1 cellular context compared by ENCODE assay signal in the genomic region with DNA sequence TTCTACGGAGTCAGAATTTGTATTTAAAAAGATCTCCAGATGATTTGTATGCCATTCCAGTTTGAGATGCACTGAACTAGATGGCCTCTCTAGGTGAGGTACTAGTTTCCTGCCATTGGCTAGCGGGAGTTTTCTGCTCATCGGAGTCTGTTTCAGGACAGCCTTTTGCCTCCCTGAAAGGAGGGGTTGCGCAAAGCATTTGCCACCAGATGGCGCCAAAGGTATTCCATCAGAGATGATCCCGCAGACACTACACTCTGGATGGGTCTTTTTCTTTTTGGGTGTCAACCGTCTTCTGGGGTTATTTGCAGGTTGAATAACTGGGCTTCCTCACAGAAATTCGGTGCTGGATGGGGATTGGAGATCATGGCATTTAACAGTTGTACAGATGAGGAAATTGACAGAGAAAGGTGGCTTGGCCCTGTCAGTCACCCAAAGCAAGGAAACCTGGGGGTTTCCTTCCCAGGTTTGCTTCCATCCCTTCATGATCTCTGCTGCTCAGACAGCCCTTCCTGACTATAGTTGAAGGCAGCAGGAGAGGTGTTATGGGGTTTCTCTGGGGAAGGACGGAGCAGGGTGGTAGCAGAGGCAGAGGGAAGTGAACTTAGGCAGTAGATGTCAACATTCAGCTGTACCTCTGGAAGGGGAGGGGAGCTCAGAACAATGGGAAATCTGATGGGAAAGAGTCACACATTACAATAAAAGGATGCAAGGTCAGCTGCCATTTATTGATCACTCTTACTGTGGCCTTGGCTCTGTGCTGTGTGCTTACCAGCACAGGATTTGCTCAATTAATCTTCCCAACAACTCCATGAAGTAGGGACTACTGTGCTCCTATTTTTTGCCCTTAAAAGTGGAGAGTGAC.
A peak's percentile ranks its signal among the peaks of the same experiment; 100 is the strongest.
TF ChIP-seq lines count a peak whose summit lies in the region.

No MANE protein-coding gene starts in this region.

TF ChIP-seq in HepG2, 621 proteins besides CTCF, POLR2A, EP300 and RAD21 (continued from another document and continues in another):
- TF ChIP-seq, protein P1, sequence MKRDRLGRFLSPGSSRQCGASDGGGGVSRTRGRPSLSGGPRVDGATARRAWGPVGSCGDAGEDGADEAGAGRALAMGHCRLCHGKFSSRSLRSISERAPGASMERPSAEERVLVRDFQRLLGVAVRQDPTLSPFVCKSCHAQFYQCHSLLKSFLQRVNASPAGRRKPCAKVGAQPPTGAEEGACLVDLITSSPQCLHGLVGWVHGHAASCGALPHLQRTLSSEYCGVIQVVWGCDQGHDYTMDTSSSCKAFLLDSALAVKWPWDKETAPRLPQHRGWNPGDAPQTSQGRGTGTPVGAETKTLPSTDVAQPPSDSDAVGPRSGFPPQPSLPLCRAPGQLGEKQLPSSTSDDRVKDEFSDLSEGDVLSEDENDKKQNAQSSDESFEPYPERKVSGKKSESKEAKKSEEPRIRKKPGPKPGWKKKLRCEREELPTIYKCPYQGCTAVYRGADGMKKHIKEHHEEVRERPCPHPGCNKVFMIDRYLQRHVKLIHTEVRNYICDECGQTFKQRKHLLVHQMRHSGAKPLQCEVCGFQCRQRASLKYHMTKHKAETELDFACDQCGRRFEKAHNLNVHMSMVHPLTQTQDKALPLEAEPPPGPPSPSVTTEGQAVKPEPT (CRISPR knock-in tag; IDR thresholded peaks at IDR 0.05; ENCODE audit: low read depth) = no peak
- TF ChIP-seq ZNF10 (CRISPR knock-in tag; IDR thresholded peaks at IDR 0.05; ENCODE audit: borderline replicate concordance, low read depth) = no peak
- TF ChIP-seq NR2C2 (CRISPR knock-in tag; IDR thresholded peaks at IDR 0.05; ENCODE audit: borderline replicate concordance) = no peak
- no peak for TF ChIP-seq ZBTB21 (CRISPR knock-in tag; IDR thresholded peaks at IDR 0.05)
- no peak for TF ChIP-seq FOXJ3 (CRISPR knock-in tag; IDR thresholded peaks at IDR 0.05; ENCODE audit: borderline replicate concordance)
- TF ChIP-seq CBFB (CRISPR knock-in tag; IDR thresholded peaks at IDR 0.05) = no peak
- TF ChIP-seq ZNF264 (CRISPR knock-in tag; IDR thresholded peaks at IDR 0.05) = no peak
- TF ChIP-seq ZNF790 (CRISPR knock-in tag; IDR thresholded peaks at IDR 0.05; ENCODE audit: borderline replicate concordance) = no peak
- TF ChIP-seq, protein P2, sequence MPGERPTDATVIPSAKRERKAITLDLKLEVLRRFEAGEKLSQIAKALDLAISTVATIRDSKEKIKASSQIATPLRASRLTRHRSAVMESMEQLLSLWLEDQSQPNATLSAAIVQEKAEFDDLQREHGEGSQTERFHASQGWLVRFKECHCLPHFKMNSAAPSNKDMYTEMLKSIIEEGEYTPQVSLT (CRISPR knock-in tag; IDR thresholded peaks at IDR 0.05; ENCODE audit: borderline replicate concordance, low read depth) = no peak
- TF ChIP-seq ZNF747 (CRISPR knock-in tag; IDR thresholded peaks at IDR 0.05; ENCODE audit: borderline replicate concordance) = 0 out of 2 replicates have a peak, but pooled peaks have one; percentile 38
- 0 out of 2 replicates have a peak, but pooled peaks have one; percentile 20 for TF ChIP-seq TBX2 (CRISPR knock-in tag; IDR thresholded peaks at IDR 0.05; ENCODE audit: borderline replicate concordance)
- TF ChIP-seq TBP (CRISPR knock-in tag; IDR thresholded peaks at IDR 0.05) = no peak
- no peak for TF ChIP-seq ZBTB1 (CRISPR knock-in tag; IDR thresholded peaks at IDR 0.05; ENCODE audit: borderline replicate concordance)
- no peak for TF ChIP-seq SSRP1 (CRISPR knock-in tag; IDR thresholded peaks at IDR 0.05)
- no peak for TF ChIP-seq ZNF83 (CRISPR knock-in tag; IDR thresholded peaks at IDR 0.05; ENCODE audit: borderline replicate concordance)
- no peak for TF ChIP-seq ATM (IDR thresholded peaks at IDR 0.05; ENCODE audit: borderline replicate concordance)
- TF ChIP-seq EEA1 (CRISPR knock-in tag; IDR thresholded peaks at IDR 0.05; ENCODE audit: borderline replicate concordance) = no peak
- TF ChIP-seq, protein P3, sequence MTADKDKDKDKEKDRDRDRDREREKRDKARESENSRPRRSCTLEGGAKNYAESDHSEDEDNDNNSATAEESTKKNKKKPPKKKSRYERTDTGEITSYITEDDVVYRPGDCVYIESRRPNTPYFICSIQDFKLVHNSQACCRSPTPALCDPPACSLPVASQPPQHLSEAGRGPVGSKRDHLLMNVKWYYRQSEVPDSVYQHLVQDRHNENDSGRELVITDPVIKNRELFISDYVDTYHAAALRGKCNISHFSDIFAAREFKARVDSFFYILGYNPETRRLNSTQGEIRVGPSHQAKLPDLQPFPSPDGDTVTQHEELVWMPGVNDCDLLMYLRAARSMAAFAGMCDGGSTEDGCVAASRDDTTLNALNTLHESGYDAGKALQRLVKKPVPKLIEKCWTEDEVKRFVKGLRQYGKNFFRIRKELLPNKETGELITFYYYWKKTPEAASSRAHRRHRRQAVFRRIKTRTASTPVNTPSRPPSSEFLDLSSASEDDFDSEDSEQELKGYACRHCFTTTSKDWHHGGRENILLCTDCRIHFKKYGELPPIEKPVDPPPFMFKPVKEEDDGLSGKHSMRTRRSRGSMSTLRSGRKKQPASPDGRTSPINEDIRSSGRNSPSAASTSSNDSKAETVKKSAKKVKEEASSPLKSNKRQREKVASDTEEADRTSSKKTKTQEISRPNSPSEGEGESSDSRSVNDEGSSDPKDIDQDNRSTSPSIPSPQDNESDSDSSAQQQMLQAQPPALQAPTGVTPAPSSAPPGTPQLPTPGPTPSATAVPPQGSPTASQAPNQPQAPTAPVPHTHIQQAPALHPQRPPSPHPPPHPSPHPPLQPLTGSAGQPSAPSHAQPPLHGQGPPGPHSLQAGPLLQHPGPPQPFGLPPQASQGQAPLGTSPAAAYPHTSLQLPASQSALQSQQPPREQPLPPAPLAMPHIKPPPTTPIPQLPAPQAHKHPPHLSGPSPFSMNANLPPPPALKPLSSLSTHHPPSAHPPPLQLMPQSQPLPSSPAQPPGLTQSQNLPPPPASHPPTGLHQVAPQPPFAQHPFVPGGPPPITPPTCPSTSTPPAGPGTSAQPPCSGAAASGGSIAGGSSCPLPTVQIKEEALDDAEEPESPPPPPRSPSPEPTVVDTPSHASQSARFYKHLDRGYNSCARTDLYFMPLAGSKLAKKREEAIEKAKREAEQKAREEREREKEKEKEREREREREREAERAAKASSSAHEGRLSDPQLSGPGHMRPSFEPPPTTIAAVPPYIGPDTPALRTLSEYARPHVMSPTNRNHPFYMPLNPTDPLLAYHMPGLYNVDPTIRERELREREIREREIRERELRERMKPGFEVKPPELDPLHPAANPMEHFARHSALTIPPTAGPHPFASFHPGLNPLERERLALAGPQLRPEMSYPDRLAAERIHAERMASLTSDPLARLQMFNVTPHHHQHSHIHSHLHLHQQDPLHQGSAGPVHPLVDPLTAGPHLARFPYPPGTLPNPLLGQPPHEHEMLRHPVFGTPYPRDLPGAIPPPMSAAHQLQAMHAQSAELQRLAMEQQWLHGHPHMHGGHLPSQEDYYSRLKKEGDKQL (CRISPR knock-in tag; IDR thresholded peaks at IDR 0.05; ENCODE audit: low read depth) = no peak
- no peak for TF ChIP-seq MBD4 (IDR thresholded peaks at IDR 0.05; ENCODE audit: borderline replicate concordance, low read length)
- TF ChIP-seq, protein P4, sequence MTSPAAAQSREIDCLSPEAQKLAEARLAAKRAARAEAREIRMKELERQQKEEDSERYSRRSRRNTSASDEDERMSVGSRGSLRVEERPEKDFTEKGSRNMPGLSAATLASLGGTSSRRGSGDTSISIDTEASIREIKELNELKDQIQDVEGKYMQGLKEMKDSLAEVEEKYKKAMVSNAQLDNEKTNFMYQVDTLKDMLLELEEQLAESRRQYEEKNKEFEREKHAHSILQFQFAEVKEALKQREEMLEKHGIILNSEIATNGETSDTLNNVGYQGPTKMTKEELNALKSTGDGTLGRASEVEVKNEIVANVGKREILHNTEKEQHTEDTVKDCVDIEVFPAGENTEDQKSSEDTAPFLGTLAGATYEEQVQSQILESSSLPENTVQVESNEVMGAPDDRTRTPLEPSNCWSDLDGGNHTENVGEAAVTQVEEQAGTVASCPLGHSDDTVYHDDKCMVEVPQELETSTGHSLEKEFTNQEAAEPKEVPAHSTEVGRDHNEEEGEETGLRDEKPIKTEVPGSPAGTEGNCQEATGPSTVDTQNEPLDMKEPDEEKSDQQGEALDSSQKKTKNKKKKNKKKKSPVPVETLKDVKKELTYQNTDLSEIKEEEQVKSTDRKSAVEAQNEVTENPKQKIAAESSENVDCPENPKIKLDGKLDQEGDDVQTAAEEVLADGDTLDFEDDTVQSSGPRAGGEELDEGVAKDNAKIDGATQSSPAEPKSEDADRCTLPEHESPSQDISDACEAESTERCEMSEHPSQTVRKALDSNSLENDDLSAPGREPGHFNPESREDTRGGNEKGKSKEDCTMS (CRISPR knock-in tag; conservative IDR thresholded peaks at IDR 0.05) = no peak
- TF ChIP-seq XBP1 (CRISPR knock-in tag; IDR thresholded peaks at IDR 0.05) = no peak
- no peak for TF ChIP-seq KDM3A (CRISPR knock-in tag; IDR thresholded peaks at IDR 0.05; ENCODE audit: low read depth)
- TF ChIP-seq, protein P5, sequence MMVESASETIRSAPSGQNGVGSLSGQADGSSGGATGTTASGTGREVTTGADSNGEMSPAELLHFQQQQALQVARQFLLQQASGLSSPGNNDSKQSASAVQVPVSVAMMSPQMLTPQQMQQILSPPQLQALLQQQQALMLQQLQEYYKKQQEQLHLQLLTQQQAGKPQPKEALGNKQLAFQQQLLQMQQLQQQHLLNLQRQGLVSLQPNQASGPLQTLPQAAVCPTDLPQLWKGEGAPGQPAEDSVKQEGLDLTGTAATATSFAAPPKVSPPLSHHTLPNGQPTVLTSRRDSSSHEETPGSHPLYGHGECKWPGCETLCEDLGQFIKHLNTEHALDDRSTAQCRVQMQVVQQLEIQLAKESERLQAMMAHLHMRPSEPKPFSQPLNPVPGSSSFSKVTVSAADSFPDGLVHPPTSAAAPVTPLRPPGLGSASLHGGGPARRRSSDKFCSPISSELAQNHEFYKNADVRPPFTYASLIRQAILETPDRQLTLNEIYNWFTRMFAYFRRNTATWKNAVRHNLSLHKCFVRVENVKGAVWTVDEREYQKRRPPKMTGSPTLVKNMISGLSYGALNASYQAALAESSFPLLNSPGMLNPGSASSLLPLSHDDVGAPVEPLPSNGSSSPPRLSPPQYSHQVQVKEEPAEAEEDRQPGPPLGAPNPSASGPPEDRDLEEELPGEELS (CRISPR knock-in tag; IDR thresholded peaks at IDR 0.05) = no peak
- TF ChIP-seq SMC3 (IDR thresholded peaks at IDR 0.05; ENCODE audit: low read length) = peak; percentile 98
- TF ChIP-seq NKX3-1 (CRISPR knock-in tag; IDR thresholded peaks at IDR 0.05) = no peak
- no peak for TF ChIP-seq ZFP36 (IDR thresholded peaks at IDR 0.05; ENCODE audit: borderline replicate concordance, low read depth, low read length, partially characterized antibody)
- TF ChIP-seq ZNF138 (CRISPR knock-in tag; IDR thresholded peaks at IDR 0.05; ENCODE audit: low read depth) = no peak
- 0 out of 2 replicates have a peak, but pooled peaks have one; percentile 25 for TF ChIP-seq ZNF335 (CRISPR knock-in tag; IDR thresholded peaks at IDR 0.05)
- no peak for TF ChIP-seq ZNF709 (CRISPR knock-in tag; IDR thresholded peaks at IDR 0.05)
- TF ChIP-seq, protein P6, sequence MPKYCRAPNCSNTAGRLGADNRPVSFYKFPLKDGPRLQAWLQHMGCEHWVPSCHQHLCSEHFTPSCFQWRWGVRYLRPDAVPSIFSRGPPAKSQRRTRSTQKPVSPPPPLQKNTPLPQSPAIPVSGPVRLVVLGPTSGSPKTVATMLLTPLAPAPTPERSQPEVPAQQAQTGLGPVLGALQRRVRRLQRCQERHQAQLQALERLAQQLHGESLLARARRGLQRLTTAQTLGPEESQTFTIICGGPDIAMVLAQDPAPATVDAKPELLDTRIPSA (CRISPR knock-in tag; IDR thresholded peaks at IDR 0.05; ENCODE audit: borderline replicate concordance) = no peak
- no peak for TF ChIP-seq ZNF737 (CRISPR knock-in tag; IDR thresholded peaks at IDR 0.05; ENCODE audit: borderline replicate concordance)
- TF ChIP-seq ZNF772 (CRISPR knock-in tag; IDR thresholded peaks at IDR 0.05) = 0 out of 2 replicates have a peak, but pooled peaks have one; percentile 28
- no peak for TF ChIP-seq JUNB (CRISPR knock-in tag; IDR thresholded peaks at IDR 0.05; ENCODE audit: borderline replicate concordance)
- TF ChIP-seq, protein P7, sequence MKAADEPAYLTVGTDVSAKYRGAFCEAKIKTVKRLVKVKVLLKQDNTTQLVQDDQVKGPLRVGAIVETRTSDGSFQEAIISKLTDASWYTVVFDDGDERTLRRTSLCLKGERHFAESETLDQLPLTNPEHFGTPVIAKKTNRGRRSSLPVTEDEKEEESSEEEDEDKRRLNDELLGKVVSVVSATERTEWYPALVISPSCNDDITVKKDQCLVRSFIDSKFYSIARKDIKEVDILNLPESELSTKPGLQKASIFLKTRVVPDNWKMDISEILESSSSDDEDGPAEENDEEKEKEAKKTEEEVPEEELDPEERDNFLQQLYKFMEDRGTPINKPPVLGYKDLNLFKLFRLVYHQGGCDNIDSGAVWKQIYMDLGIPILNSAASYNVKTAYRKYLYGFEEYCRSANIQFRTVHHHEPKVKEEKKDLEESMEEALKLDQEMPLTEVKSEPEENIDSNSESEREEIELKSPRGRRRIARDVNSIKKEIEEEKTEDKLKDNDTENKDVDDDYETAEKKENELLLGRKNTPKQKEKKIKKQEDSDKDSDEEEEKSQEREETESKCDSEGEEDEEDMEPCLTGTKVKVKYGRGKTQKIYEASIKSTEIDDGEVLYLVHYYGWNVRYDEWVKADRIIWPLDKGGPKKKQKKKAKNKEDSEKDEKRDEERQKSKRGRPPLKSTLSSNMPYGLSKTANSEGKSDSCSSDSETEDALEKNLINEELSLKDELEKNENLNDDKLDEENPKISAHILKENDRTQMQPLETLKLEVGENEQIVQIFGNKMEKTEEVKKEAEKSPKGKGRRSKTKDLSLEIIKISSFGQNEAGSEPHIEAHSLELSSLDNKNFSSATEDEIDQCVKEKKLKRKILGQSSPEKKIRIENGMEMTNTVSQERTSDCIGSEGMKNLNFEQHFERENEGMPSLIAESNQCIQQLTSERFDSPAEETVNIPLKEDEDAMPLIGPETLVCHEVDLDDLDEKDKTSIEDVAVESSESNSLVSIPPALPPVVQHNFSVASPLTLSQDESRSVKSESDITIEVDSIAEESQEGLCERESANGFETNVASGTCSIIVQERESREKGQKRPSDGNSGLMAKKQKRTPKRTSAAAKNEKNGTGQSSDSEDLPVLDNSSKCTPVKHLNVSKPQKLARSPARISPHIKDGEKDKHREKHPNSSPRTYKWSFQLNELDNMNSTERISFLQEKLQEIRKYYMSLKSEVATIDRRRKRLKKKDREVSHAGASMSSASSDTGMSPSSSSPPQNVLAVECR (CRISPR knock-in tag; IDR thresholded peaks at IDR 0.05; ENCODE audit: borderline replicate concordance) = 0 out of 2 replicates have a peak, but pooled peaks have one; percentile 17
- no peak for TF ChIP-seq ZNF674 (CRISPR knock-in tag; IDR thresholded peaks at IDR 0.05; ENCODE audit: low read depth)
- no peak for TF ChIP-seq ZNF749 (CRISPR knock-in tag; IDR thresholded peaks at IDR 0.05; ENCODE audit: borderline replicate concordance)
- TF ChIP-seq FOXP1 (IDR thresholded peaks at IDR 0.05) = no peak
- TF ChIP-seq FOXP1 (CRISPR knock-in tag; IDR thresholded peaks at IDR 0.05) = no peak
- TF ChIP-seq REXO4 (CRISPR knock-in tag; IDR thresholded peaks at IDR 0.05; ENCODE audit: borderline replicate concordance) = no peak
- TF ChIP-seq ZNF557 (CRISPR knock-in tag; IDR thresholded peaks at IDR 0.05) = no peak
- peak; percentile 65 for TF ChIP-seq ZSCAN31 (CRISPR knock-in tag; IDR thresholded peaks at IDR 0.05; ENCODE audit: low read depth)
- no peak for TF ChIP-seq ZNF607 (CRISPR knock-in tag; IDR thresholded peaks at IDR 0.05; ENCODE audit: borderline replicate concordance)
